ENCODE assay signal across 20 cellular contexts in the genomic region with DNA sequence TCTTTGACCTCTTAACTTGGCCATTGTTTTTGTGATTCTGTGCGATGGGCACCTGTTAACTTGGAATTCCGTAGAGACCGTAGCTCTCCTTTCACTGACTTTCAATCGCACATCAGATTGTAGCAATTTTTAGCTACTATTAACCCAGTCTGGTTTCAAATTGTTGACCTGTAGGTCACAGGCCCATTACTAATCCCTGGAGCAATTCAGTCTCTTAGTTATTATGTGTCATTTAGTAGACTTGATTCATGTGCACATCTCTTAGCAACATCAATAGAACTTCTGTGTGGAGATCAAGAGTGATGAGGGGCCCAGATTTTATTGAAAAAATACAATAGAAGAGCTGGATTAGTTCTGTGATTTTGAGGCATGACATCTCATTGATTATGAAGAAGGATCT.
"Had no signal": no experiment of that assay in that cellular context is flagged by ENCODE, and none has a peak within 500 bp of the region (broad histone marks: within the 10 kb centered on the region; RNA-seq: fewer than 3 reads in every experiment).

No MANE protein-coding gene starts in this region.

- FAIRE-seq: pancreas had no signal

- H3K27ac ChIP-seq: esophagus squamous epithelium, gastroesophageal sphincter, hepatocyte, pancreas, spleen had no signal

- H3K4me1 ChIP-seq: esophagus squamous epithelium, gastroesophageal sphincter, pancreas, spleen had no signal

- H3K9me3 Mint-ChIP-seq: nephron had no signal

- H3K4me1 Mint-ChIP-seq: central memory CD8-positive, alpha-beta T cell; nephron had no signal

- H3K4me3 Mint-ChIP-seq: central memory CD8-positive, alpha-beta T cell; naive B cell; nephron had no signal

- H3K27ac Mint-ChIP-seq: naive B cell, nephron, progenitor cell of endocrine pancreas had no signal

- H3K4me3 ChIP-seq: esophagus squamous epithelium, gastroesophageal sphincter, hepatocyte, pancreas, spleen had no signal

- DNase-seq: cortex of kidney; effector memory CD4-positive, alpha-beta T cell; esophagus squamous epithelium; foreskin fibroblast; head of caudate nucleus; mesendoderm; naive B cell; occipital lobe; pancreas; spleen; stimulated activated CD4-positive, alpha-beta T cell treated with anti-CD3 and anti-CD28 coated beads, Interleukin-15, amount 100 ng/mL, for 24 hours; stimulated activated CD4-positive, alpha-beta T cell treated with anti-CD3 and anti-CD28 coated beads, Interleukin-1b, Interleukin-23, amount 100 ng/mL, for 48 hours; stimulated activated naive CD4-positive, alpha-beta T cell treated with Interleukin-2 at 50 U/mL for 16 hours; trophoblast cell had no signal

- ATAC-seq: gastroesophageal sphincter, pancreas, sciatic nerve had no signal

- H3K79me2 ChIP-seq: hepatocyte had no signal

- H3K4me2 ChIP-seq: hepatocyte had no signal

- H2AFZ ChIP-seq: hepatocyte had no signal

- H3K27me3 Mint-ChIP-seq: central memory CD8-positive, alpha-beta T cell; naive B cell; progenitor cell of endocrine pancreas had no signal

- H3K27me3 ChIP-seq: esophagus squamous epithelium, gastroesophageal sphincter, hepatocyte, pancreas, spleen had no signal

- H3K9me3 ChIP-seq: esophagus squamous epithelium, gastroesophageal sphincter, pancreas, spleen had no signal

- H3K36me3 ChIP-seq: esophagus squamous epithelium, gastroesophageal sphincter, pancreas, spleen had no signal

- H3K36me3 Mint-ChIP-seq: naive B cell had no signal
